9 cellular contexts compared by ENCODE assay signal in genomic region chr22:42939941-42940653, GRCh38.
A peak's percentile ranks its signal among the peaks of the same experiment; 100 is the strongest.
DNase-seq lines count a peak whose midpoint lies in the region; ATAC-seq and TF ChIP-seq lines count a peak whose summit lies in the region.
"Had no signal": no experiment of that assay in that cellular context is flagged by ENCODE, and none has a peak within 500 bp of the region (broad histone marks: within the 10 kb centered on the region; RNA-seq: fewer than 3 reads in every experiment).

No MANE protein-coding gene starts in this region.

- no peak for ATAC-seq in T-cell (replicated peaks in 1 of 4)

- POLR2A ChIA-PET in A673 (lab: Charles Lee; ENCODE audit: low non-redundant PET) (no interaction called here), T-cell (lab: Charles Lee) (no interaction called here)

- H3K9me3 Mint-ChIP-seq in dendritic cell treated with granulocyte-macrophage colony-stimulating factor and Interleukin-4, amounts not matched to agents 40 ng/mL and 50 ng/mL, for 4 days: no peaks in the 10 kb centered on the region
- H3K9me3 Mint-ChIP-seq in mesothelial cell of epicardium: no peaks in the 10 kb centered on the region
- H3K9me3 Mint-ChIP-seq in T-cell: no peaks in the 10 kb centered on the region

- H3K36me3 Mint-ChIP-seq in dendritic cell treated with granulocyte-macrophage colony-stimulating factor and Interleukin-4, amounts not matched to agents 40 ng/mL and 50 ng/mL, for 4 days (ENCODE audit: low read depth): peaks cover 42% of the 10 kb centered on the region
- H3K36me3 Mint-ChIP-seq in mesothelial cell of epicardium (no peaks in the 10 kb centered on the region), T-cell (peaks cover 15% of the 10 kb centered on the region)

- H3K27me3 ChIP-seq in A673 (replicated peaks; ENCODE audit: insufficient read depth, low read depth, low read length, poor library complexity): no peaks in the 10 kb centered on the region
- no peaks in the 10 kb centered on the region for H3K27me3 ChIP-seq in BE2C
- no peaks in the 10 kb centered on the region for H3K27me3 ChIP-seq in Karpas-422 (ENCODE audit: low read length)

- H3K79me2 ChIP-seq in Karpas-422 (ENCODE audit: low read length): no peaks in the 10 kb centered on the region

- peaks cover 67% of the 10 kb centered on the region for H3K4me1 Mint-ChIP-seq in dendritic cell treated with granulocyte-macrophage colony-stimulating factor and Interleukin-4, amounts not matched to agents 40 ng/mL and 50 ng/mL, for 4 days (ENCODE audit: low read depth)
- peaks cover 47% of the 10 kb centered on the region for H3K4me1 Mint-ChIP-seq in mesothelial cell of epicardium
- H3K4me1 Mint-ChIP-seq in T-cell: peaks cover 45 to 57% (median 46%) of the 10 kb centered on the region in 3 donors

- BruUV-seq in A673 (replicated peaks; lab: Mats Ljungman, UMichigan): no TSS peak

- H3K27me3 Mint-ChIP-seq in dendritic cell treated with granulocyte-macrophage colony-stimulating factor and Interleukin-4, amounts not matched to agents 40 ng/mL and 50 ng/mL, for 4 days: no peaks in the 10 kb centered on the region
- no peaks in the 10 kb centered on the region for H3K27me3 Mint-ChIP-seq in mesothelial cell of epicardium (ENCODE audit: low read depth)
- no peaks in the 10 kb centered on the region for H3K27me3 Mint-ChIP-seq in T-cell

- peak overlapping the region; percentile 34 for H3K27ac Mint-ChIP-seq in dendritic cell treated with granulocyte-macrophage colony-stimulating factor and Interleukin-4, amounts not matched to agents 40 ng/mL and 50 ng/mL, for 4 days
- H3K27ac Mint-ChIP-seq in mesothelial cell of epicardium (peak overlapping the region; percentile 75), T-cell (no peak overlapping the region)

- H3K9me3 ChIP-seq in A673 (ENCODE audit: low read depth, low read length, poor library complexity, severe bottlenecking) (no peaks in the 10 kb centered on the region), BE2C (peaks cover 3% of the 10 kb centered on the region; the same call in 1 of the 2 replicates), Karpas-422 (ENCODE audit: low read length) (no peaks in the 10 kb centered on the region)

- H3K4me3 ChIP-seq in A673 (ENCODE audit: low read depth, low read length, poor library complexity, severe bottlenecking) (no peak overlapping the region), BE2C (ENCODE audit: low read depth, low read length) (no peak overlapping the region), Karpas-422 (ENCODE audit: low read length) (no peak overlapping the region)

- no peak overlapping the region for H3K4me3 Mint-ChIP-seq in dendritic cell treated with granulocyte-macrophage colony-stimulating factor and Interleukin-4, amounts not matched to agents 40 ng/mL and 50 ng/mL, for 4 days
- H3K4me3 Mint-ChIP-seq in mesothelial cell of epicardium (no peak overlapping the region), T-cell (no peak overlapping the region)

- DNase-seq in A673 (ENCODE audit: low spot score): peak; percentile 45
- DNase-seq in LoVo (ENCODE audit: low spot score): peak; percentile 90
- no peak for DNase-seq in mesothelial cell of epicardium (ENCODE audit: low spot score in 2 of 2, unreplicated experiment in 2 of 2)
- DNase-seq in BE2C: no peak
- no peak for DNase-seq in CD1c-positive myeloid dendritic cell (ENCODE audit: extremely low spot score)
- no peak for DNase-seq in Karpas-422
- no peak for DNase-seq in T-cell
- DNase-seq: NK-92 treated with Interleukin-12 subunit alpha and Interleukin-12 subunit beta, amount 100 ng/mL, for 24 hours had no signal

- H4K20me1 ChIP-seq in Karpas-422 (ENCODE audit: insufficient read depth, low read depth, low read length): peaks cover 64% of the 10 kb centered on the region

- no peak overlapping the region for H3K9ac ChIP-seq in Karpas-422 (ENCODE audit: low read length)

- H3K36me3 ChIP-seq in A673 (ENCODE audit: insufficient read depth, low read length, poor library complexity, severe bottlenecking) (no peaks in the 10 kb centered on the region), BE2C (no peaks in the 10 kb centered on the region), Karpas-422 (ENCODE audit: insufficient read depth, low read length) (no peaks in the 10 kb centered on the region)

- H3K4me1 ChIP-seq in A673 (ENCODE audit: insufficient read depth, low read length, poor library complexity, severe bottlenecking) (peaks cover 19% of the 10 kb centered on the region), BE2C (no peaks in the 10 kb centered on the region; the same call in 1 of the 2 replicates), Karpas-422 (ENCODE audit: low read length) (peaks cover 9% of the 10 kb centered on the region)

- no peak overlapping the region for H3K4me2 ChIP-seq in Karpas-422 (ENCODE audit: low read depth, low read length, poor library complexity, severe bottlenecking)

- CTCF ChIA-PET in A673 (lab: Charles Lee) (interaction anchor here (0.6 kb wide), 1 partner anchor 75 kb away, joined by 3 read pairs; the partner anchor contains the start of gene PACSIN2), T-cell (lab: Charles Lee) (no interaction called here)

- H2AFZ ChIP-seq in Karpas-422 (ENCODE audit: low read length): no peak overlapping the region

- intact Hi-C loops in A673 (cut with micrococcal nuclease; ENCODE audit: unreplicated experiment): no loop called here
- intact Hi-C loops in dendritic cell treated with granulocyte-macrophage colony-stimulating factor and Interleukin-4, amounts not matched to agents 40 ng/mL and 50 ng/mL, for 4 days (cut with micrococcal nuclease): no loop called here

- H3K27ac ChIP-seq in A673 (ENCODE audit: low read depth, low read length, poor library complexity, severe bottlenecking) (no peak overlapping the region), Karpas-422 (ENCODE audit: low read length) (no peak overlapping the region)

- no peaks in the 10 kb centered on the region for H3K9me2 ChIP-seq in Karpas-422 (replicated peaks; ENCODE audit: insufficient read depth, low read length)

- TF ChIP-seq CTCF in A673 (conservative IDR thresholded peaks at IDR 0.05; ENCODE audit: low read depth, low read length): no peak
- no peak for TF ChIP-seq CTCF in mesothelial cell of epicardium (IDR thresholded peaks at IDR 0.05; ENCODE audit: unreplicated experiment)
- TF ChIP-seq CTCF in BE2C (IDR thresholded peaks at IDR 0.05; ENCODE audit: low read depth, low read length): no peak

Comparison
In these comparisons a context has a peak if more than half of its experiments do, and no peak if none do; other contexts are left out.
1. DNase-seq: peak in A673 (single experiment) and LoVo (single experiment); none in mesothelial cell of epicardium (0 of 2), BE2C (single experiment), CD1c-positive myeloid dendritic cell (single experiment), Karpas-422 (single experiment) and T-cell (0 of 34).
2. H3K27ac Mint-ChIP-seq: peak in dendritic cell treated with granulocyte-macrophage colony-stimulating factor and Interleukin-4, amounts not matched to agents 40 ng/mL and 50 ng/mL, for 4 days (single experiment) and mesothelial cell of epicardium (single experiment); none in T-cell (0 of 2).